In genomic region chr9:97696025-97696822, GRCh38 we compare ENCODE assay signal across 8 cellular contexts.
DNase-seq lines count a peak whose midpoint lies in the region; ATAC-seq, FAIRE-seq and TF ChIP-seq lines count a peak whose summit lies in the region.

No MANE protein-coding gene starts in this region.

- no peaks in the 10 kb centered on the region for H3K9me3 Mint-ChIP-seq in effector memory CD8-positive, alpha-beta T cell
- no peaks in the 10 kb centered on the region for H3K9me3 Mint-ChIP-seq in nephron

- no peak for TF ChIP-seq CTCF in nephron (IDR thresholded peaks at IDR 0.05; ENCODE audit: unreplicated experiment in 3 of 3)

- H3K4me1 Mint-ChIP-seq in effector memory CD8-positive, alpha-beta T cell (ENCODE audit: low read depth in 2 of 2): peaks cover 40 to 44% of the 10 kb centered on the region in 2 donors
- H3K4me1 Mint-ChIP-seq in nephron: peaks cover 37% of the 10 kb centered on the region

- DNase-seq in ACHN: peak; percentile 20
- no peak for DNase-seq in GM19239 (ENCODE audit: insufficient read length, low spot score)
- peak; percentile 75 for DNase-seq in OCI-M1 (lab: John Stamatoyannopoulos, UW)
- DNase-seq in effector memory CD8-positive, alpha-beta T cell: no peak
- no peak for DNase-seq in NCI-H128 (lab: John Stamatoyannopoulos, UW; ENCODE audit: unreplicated experiment)
- DNase-seq in NCI-H446 (lab: John Stamatoyannopoulos, UW): no peak
- DNase-seq in COR-L47 (lab: John Stamatoyannopoulos, UW): no peak

- in situ Hi-C loops in ACHN (cut with HindIII; ENCODE audit: low pct_ligation_motif_present, low pct_unique_long_range_greater_than_20kb, low sequenced_read_pairs): no loop called here

- peaks cover 24% of the 10 kb centered on the region for H3K36me3 Mint-ChIP-seq in effector memory CD8-positive, alpha-beta T cell (ENCODE audit: insufficient read depth)
- peaks cover 13% of the 10 kb centered on the region for H3K36me3 Mint-ChIP-seq in nephron (ENCODE audit: low read depth)

- peak; percentile 66 for FAIRE-seq in GM19239 (lab: Jason Lieb, UNC)

- H3K4me3 Mint-ChIP-seq in effector memory CD8-positive, alpha-beta T cell: peak overlapping the region; percentile 87 to 91
- peak overlapping the region; percentile 89 to 98 (median 93) for H3K4me3 Mint-ChIP-seq in nephron

- ATAC-seq in effector memory CD8-positive, alpha-beta T cell (replicated peaks): no peak

- H3K27ac Mint-ChIP-seq in effector memory CD8-positive, alpha-beta T cell: peak overlapping the region; percentile 95
- H3K27ac Mint-ChIP-seq in nephron: peak overlapping the region; percentile 94 to 96 (median 95)

- peaks cover 4 to 15% of the 10 kb centered on the region in 2 donors for H3K27me3 Mint-ChIP-seq in effector memory CD8-positive, alpha-beta T cell
- H3K27me3 Mint-ChIP-seq in nephron (ENCODE audit: low read depth): peaks cover 13% of the 10 kb centered on the region

Comparison
In these comparisons a context has a peak if more than half of its experiments do, and no peak if none do; other contexts are left out.
1. DNase-seq: peak in ACHN (single experiment) and OCI-M1 (single experiment); none in GM19239 (single experiment), effector memory CD8-positive, alpha-beta T cell (0 of 3), NCI-H128 (single experiment), NCI-H446 (0 of 2) and COR-L47 (single experiment).